ENCODE assay signal across 11 cellular contexts in the genomic region with DNA sequence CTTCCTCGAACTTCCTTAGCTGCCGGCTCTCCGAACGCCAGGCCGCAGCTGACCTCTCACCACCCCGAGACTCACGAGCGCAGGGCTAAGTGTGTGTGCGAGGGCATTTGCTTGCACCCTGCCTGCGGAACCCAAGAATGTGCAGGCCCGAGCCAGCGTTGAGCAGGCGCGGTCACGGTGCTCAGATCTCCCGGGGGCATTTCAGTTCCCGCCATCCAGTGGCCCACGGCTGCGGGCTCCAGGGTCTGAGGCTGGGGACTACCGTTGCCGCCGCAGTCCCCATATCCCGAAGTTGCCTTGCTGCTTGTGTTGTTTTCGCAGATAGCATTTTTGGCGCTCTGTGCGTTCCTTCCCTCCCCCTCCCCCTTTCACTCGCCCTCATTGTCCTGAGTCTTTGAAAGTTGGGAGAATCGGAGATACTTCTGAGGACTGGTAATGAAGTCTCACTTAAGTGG. TPM values are rescaled to one million over a fixed set of nuclear protein-coding genes. Genes with fewer than 3 reads are reported as not detected.
A peak's percentile ranks its signal among the peaks of the same experiment; 100 is the strongest.
DNase-seq lines count a peak whose midpoint lies in the region; ATAC-seq and TF ChIP-seq lines count a peak whose summit lies in the region.
"Had no signal": no experiment of that assay in that cellular context is flagged by ENCODE, and none has a peak within 500 bp of the region (broad histone marks: within the 10 kb centered on the region; RNA-seq: fewer than 3 reads in every experiment).

No MANE protein-coding gene starts in this region.

- peaks cover 99% of the 10 kb centered on the region for H3K27me3 Mint-ChIP-seq in mesothelial cell of epicardium (ENCODE audit: low read depth)

- TF ChIP-seq CTCF in mesothelial cell of epicardium (IDR thresholded peaks at IDR 0.05; ENCODE audit: unreplicated experiment) (no peak), foreskin keratinocyte (conservative IDR thresholded peaks at IDR 0.05) (no peak)

- no peaks in the 10 kb centered on the region for H3K36me3 Mint-ChIP-seq in mesothelial cell of epicardium

- H3K27ac Mint-ChIP-seq in mesothelial cell of epicardium, result no peak overlapping the region

- ATAC-seq in foreskin keratinocyte (no peak), HG03565 (IDR thresholded peaks at IDR 0.05; ENCODE audit: unreplicated experiment) (no peak)

- H3K27me3 ChIP-seq in foreskin keratinocyte, result peaks cover 100% of the 10 kb centered on the region

- peaks cover 45% of the 10 kb centered on the region for H3K4me1 Mint-ChIP-seq in mesothelial cell of epicardium

- no peaks in the 10 kb centered on the region for H3K9me3 Mint-ChIP-seq in mesothelial cell of epicardium

- DNase-seq in stimulated activated CD4-positive, alpha-beta T cell treated with anti-CD3 and anti-CD28 coated beads, Interleukin-15, amount 100 ng/mL, for 24 hours, result peak; percentile 27
- no peak for DNase-seq in stimulated activated CD4-positive, alpha-beta T cell treated with anti-CD3 and anti-CD28 coated beads, Interleukin-1b, Interleukin-23, amount 100 ng/mL, for 48 hours
- DNase-seq in caudate nucleus (lab: John Stamatoyannopoulos, UW) (no peak), mesothelial cell of epicardium (ENCODE audit: low spot score in 2 of 2, unreplicated experiment in 2 of 2) (peak in 1 of 2 experiments; percentile 42), foreskin keratinocyte (no peak), cerebellum (ENCODE audit: low spot score) (no peak), NCI-H2227 treated with DMSO at 0.1 percent for 48 hours (lab: John Stamatoyannopoulos, UW) (no peak)
- DNase-seq: activated CD4-positive, alpha-beta T cell treated with anti-CD3 and anti-CD28 coated beads for 48 hours; NCI-H2171 had no signal

- peak overlapping the region; percentile 29 for H3K4me3 Mint-ChIP-seq in mesothelial cell of epicardium

- peaks cover 2% of the 10 kb centered on the region for H3K4me1 ChIP-seq in foreskin keratinocyte

- H3K27ac ChIP-seq in caudate nucleus (ENCODE audit: low read depth, low read length) (peak overlapping the region; percentile 76), foreskin keratinocyte (no peak overlapping the region)
- H3K27ac ChIP-seq: BLaER1 treated with 17β-estradiol and CSF1 and Interleukin-3, amounts not matched to agents 10 nM and 100 nM had no signal

RNA-seq across cellular contexts. Expression of gene NR2E1, which starts 1.7 kb away (rescaled TPM):
- total RNA-seq in mesothelial cell of epicardium (not detected in 3 replicates), foreskin keratinocyte (not detected in 2 replicates), cerebellum (not detected)
- not detected in 2 replicates for polyA plus RNA-seq in foreskin keratinocyte
